Comparison of ENCODE assay signal across 25 cellular contexts in the genomic region with DNA sequence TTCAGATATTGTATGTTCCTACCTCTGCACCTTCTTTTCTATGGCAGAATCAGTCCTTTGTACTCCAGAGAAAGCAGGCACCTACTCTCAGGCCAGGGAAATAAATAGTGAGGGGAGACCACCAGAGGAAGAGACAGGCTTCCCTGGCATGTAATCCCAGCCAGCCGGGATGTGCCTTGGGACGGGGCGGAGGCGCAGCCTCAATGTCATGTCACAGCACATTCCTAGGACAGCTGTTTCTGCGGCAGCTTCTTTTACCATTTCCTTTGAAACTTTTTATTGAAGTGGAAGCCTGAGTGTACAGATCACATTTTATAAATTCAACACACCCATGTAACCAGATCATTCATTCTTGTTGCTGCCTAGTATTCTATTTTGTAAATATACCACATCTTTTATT.
"Had no signal": no experiment of that assay in that cellular context is flagged by ENCODE, and none has a peak within 500 bp of the region (broad histone marks: within the 10 kb centered on the region; RNA-seq: fewer than 3 reads in every experiment).

No MANE protein-coding gene starts in this region.

- ATAC-seq: activated T-cell treated with anti-CD3 and anti-CD28 coated beads, Interleukin-2, amount 50 U/mL, for 4 hours; T-helper 17 cell had no signal

- FAIRE-seq: TTC549 had no signal

- H3K27me3 Mint-ChIP-seq: activated CD4-positive, alpha-beta memory T cell treated with anti-CD3 and anti-CD28 coated beads for 36 hours; activated CD4-positive, alpha-beta T cell treated with anti-CD3 and anti-CD28 coated beads, Interleukin-2, amount 10 ng/mL, durations not matched to agents 7 days and 5 days; activated naive CD8-positive, alpha-beta T cell treated with anti-CD3 and anti-CD28 coated beads for 36 hours; T-helper 17 cell had no signal

- H3K36me3 ChIP-seq: cardiac muscle cell, Peyer's patch had no signal

- H3K27ac Mint-ChIP-seq: activated CD4-positive, alpha-beta memory T cell treated with anti-CD3 and anti-CD28 coated beads for 36 hours; activated CD4-positive, alpha-beta T cell treated with anti-CD3 and anti-CD28 coated beads, Interleukin-2, amount 10 ng/mL, durations not matched to agents 7 days and 5 days; activated naive CD4-positive, alpha-beta T cell treated with anti-CD3 and anti-CD28 coated beads for 36 hours; activated naive CD8-positive, alpha-beta T cell treated with anti-CD3 and anti-CD28 coated beads for 36 hours; T-helper 17 cell had no signal

- H3K27me3 ChIP-seq: brain microvascular endothelial cell, cardiac muscle cell, MG63, Peyer's patch, SJSA1 had no signal

- H3K4me3 Mint-ChIP-seq: activated CD4-positive, alpha-beta memory T cell treated with anti-CD3 and anti-CD28 coated beads for 36 hours; activated CD4-positive, alpha-beta T cell treated with anti-CD3 and anti-CD28 coated beads, Interleukin-2, amount 10 ng/mL, durations not matched to agents 7 days and 5 days; activated naive CD4-positive, alpha-beta T cell treated with anti-CD3 and anti-CD28 coated beads for 36 hours; activated naive CD8-positive, alpha-beta T cell treated with anti-CD3 and anti-CD28 coated beads for 36 hours; activated T-cell treated with anti-CD3 and anti-CD28 coated beads, Interleukin-2, amount 50 U/mL, for 4 hours; T-helper 17 cell had no signal

- H3K4me3 ChIP-seq: cardiac muscle cell, MG63, Peyer's patch, SJSA1 had no signal

- DNase-seq: activated CD4-positive, alpha-beta memory T cell treated with anti-CD3 and anti-CD28 coated beads for 36 hours; activated CD4-positive, alpha-beta T cell treated with anti-CD3 and anti-CD28 coated beads, Interleukin-2, amount 10 ng/mL, durations not matched to agents 7 days and 5 days; activated CD4-positive, CD25-positive, alpha-beta regulatory T cell; activated CD8-positive, alpha-beta memory T cell treated with anti-CD3 and anti-CD28 coated beads for 24 hours; activated effector memory CD4-positive, alpha-beta T cell treated with anti-CD3 and anti-CD28 coated beads, Interleukin-2, amount 50 U/mL, for 16 hours; activated naive CD4-positive, alpha-beta T cell treated with anti-CD3 and anti-CD28 coated beads for 36 hours; activated naive CD8-positive, alpha-beta T cell treated with anti-CD3 and anti-CD28 coated beads for 36 hours; activated T-cell treated with anti-CD3 and anti-CD28 coated beads, Interleukin-2, amount 50 U/mL, for 4 hours; brain microvascular endothelial cell; MG63; NCI-H1105; NCI-H1436 treated with DMSO at 0.1 percent for 48 hours; NCI-H187; NCI-H2081; NCI-H446; NCI-H524; Peyer's patch; Right ventricle myocardium superior; T-helper 17 cell; T-helper 9 cell had no signal

- H3K9ac ChIP-seq: KMS-11 had no signal

- H3K9me3 ChIP-seq: Peyer's patch had no signal

- H3K4me1 ChIP-seq: Peyer's patch had no signal

- H3K27ac ChIP-seq: brain microvascular endothelial cell, cardiac muscle cell, KMS-11, Peyer's patch, RWPE1, SJSA1 had no signal

- H3K4me2 ChIP-seq: KMS-11 had no signal
